In the genomic region with DNA sequence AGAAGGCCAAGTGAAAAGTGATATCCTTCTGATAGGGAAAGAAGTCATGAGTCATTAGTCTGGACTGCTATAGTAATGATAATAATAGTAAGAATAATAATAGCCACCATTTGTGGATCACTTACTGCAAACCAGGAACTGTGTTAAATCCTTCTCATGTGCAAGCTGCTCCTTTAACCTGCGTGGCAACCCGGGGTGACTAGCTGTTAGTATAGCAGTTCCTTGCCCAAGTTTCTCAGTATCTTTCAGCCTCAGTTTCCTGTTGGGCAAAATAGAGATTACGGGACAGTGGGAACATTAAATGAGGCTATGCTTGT, we compare ENCODE assay signal across 24 cellular contexts.
A peak's percentile ranks its signal among the peaks of the same experiment; 100 is the strongest.
DNase-seq lines count a peak whose midpoint lies in the region; ATAC-seq, FAIRE-seq and TF ChIP-seq lines count a peak whose summit lies in the region.
"Had no signal": no experiment of that assay in that cellular context is flagged by ENCODE, and none has a peak within 500 bp of the region (broad histone marks: within the 10 kb centered on the region; RNA-seq: fewer than 3 reads in every experiment).

No MANE protein-coding gene starts in this region.

- no peak for DNase-seq in heart right ventricle
- DNase-seq in left ventricle myocardium superior = no peak
- DNase-seq in bronchial epithelial cell (ENCODE audit: low read depth) = peak; percentile 58
- DNase-seq in kidney glomerular epithelial cell (lab: John Stamatoyannopoulos, UW) = peak; percentile 10
- DNase-seq in aorta = peak in 1 of 2 donors; percentile 56
- DNase-seq in activated CD4-positive, alpha-beta T cell treated with anti-CD3 and anti-CD28 coated beads, Interleukin-2, amount 10 ng/mL, durations not matched to agents 24 days and 14 days = no peak
- DNase-seq in foreskin melanocyte = no peak
- no peak for DNase-seq in progenitor cell of endocrine pancreas (ENCODE audit: low spot score, unreplicated experiment)
- DNase-seq: activated CD4-positive, alpha-beta T cell treated with anti-CD3 and anti-CD28 coated beads for 48 hours; activated effector memory CD4-positive, alpha-beta T cell treated with anti-CD3 and anti-CD28 coated beads, Interleukin-2, amount 50 U/mL, for 16 hours; CD4-positive, alpha-beta memory T cell; DND-41; GOT3; head of caudate nucleus; kidney; NCI-H1694; NCI-H2227 treated with DMSO at 0.1 percent for 48 hours; nephron progenitor cell had no signal

- H3K4me3 ChIP-seq in heart right ventricle (no peak overlapping the region), bronchial epithelial cell (ENCODE audit: low read depth, low read length) (no peak overlapping the region), aorta (ENCODE audit: low read length in 2 of 2) (no peak overlapping the region)

- H3K9me3 Mint-ChIP-seq in activated CD4-positive, alpha-beta T cell treated with anti-CD3 and anti-CD28 coated beads, Interleukin-2, amount 10 ng/mL, durations not matched to agents 24 days and 14 days = no peaks in the 10 kb centered on the region
- H3K9me3 Mint-ChIP-seq in progenitor cell of endocrine pancreas (ENCODE audit: low read depth) = no peaks in the 10 kb centered on the region
- H3K9me3 Mint-ChIP-seq: CD4-positive, alpha-beta memory T cell; dendritic cell treated with granulocyte-macrophage colony-stimulating factor and Interleukin-4, amounts not matched to agents 40 ng/mL and 50 ng/mL, for 4 days; nephron progenitor cell; stimulated activated effector memory CD8-positive, alpha-beta T cell treated with anti-CD3 and anti-CD28 coated beads, Interleukin-12 subunit alpha, Interleukin-12 subunit beta, amount 100 ng/mL, for 72 hours had no signal

- H3K27ac ChIP-seq in heart right ventricle (peak overlapping the region in 6 of 10 donors; percentile 16 to 47 (median 29)), aorta (ENCODE audit: low read depth in 1 of 2, low read length in 2 of 2) (peak overlapping the region; percentile 24 to 86)
- H3K27ac ChIP-seq: epithelial cell of prostate had no signal

- H3K36me3 ChIP-seq in heart right ventricle = no peaks in the 10 kb centered on the region
- H3K36me3 ChIP-seq in bronchial epithelial cell (ENCODE audit: control insufficient read depth, insufficient read depth, low read length) = no peaks in the 10 kb centered on the region
- H3K36me3 ChIP-seq in aorta (ENCODE audit: control insufficient read depth in 1 of 2, insufficient read depth in 2 of 2, low read length in 1 of 2) = no peaks in the 10 kb centered on the region

- WGBS in heart right ventricle, 2 donors = 58 to 84% methylated on average over 3 of the region's 3 CpGs
- WGBS in aorta, 2 donors = 11 to 16% methylated on average over 3 of the region's 3 CpGs

- no peaks in the 10 kb centered on the region for H3K36me3 Mint-ChIP-seq in activated CD4-positive, alpha-beta T cell treated with anti-CD3 and anti-CD28 coated beads, Interleukin-2, amount 10 ng/mL, durations not matched to agents 24 days and 14 days (ENCODE audit: low read depth)
- no peaks in the 10 kb centered on the region for H3K36me3 Mint-ChIP-seq in progenitor cell of endocrine pancreas (ENCODE audit: insufficient read depth)
- H3K36me3 Mint-ChIP-seq: CD4-positive, alpha-beta memory T cell; stimulated activated effector memory CD8-positive, alpha-beta T cell treated with anti-CD3 and anti-CD28 coated beads, Interleukin-12 subunit alpha, Interleukin-12 subunit beta, amount 100 ng/mL, for 72 hours had no signal

- no peak overlapping the region for H3K27ac Mint-ChIP-seq in activated CD4-positive, alpha-beta T cell treated with anti-CD3 and anti-CD28 coated beads, Interleukin-2, amount 10 ng/mL, durations not matched to agents 24 days and 14 days
- no peak overlapping the region for H3K27ac Mint-ChIP-seq in progenitor cell of endocrine pancreas
- H3K27ac Mint-ChIP-seq: CD4-positive, alpha-beta memory T cell; dendritic cell treated with granulocyte-macrophage colony-stimulating factor and Interleukin-4, amounts not matched to agents 40 ng/mL and 50 ng/mL, for 4 days; nephron progenitor cell; stimulated activated effector memory CD8-positive, alpha-beta T cell treated with anti-CD3 and anti-CD28 coated beads, Interleukin-12 subunit alpha, Interleukin-12 subunit beta, amount 100 ng/mL, for 72 hours had no signal

- peaks cover 8% of the 10 kb centered on the region for H3K27me3 Mint-ChIP-seq in activated CD4-positive, alpha-beta T cell treated with anti-CD3 and anti-CD28 coated beads, Interleukin-2, amount 10 ng/mL, durations not matched to agents 24 days and 14 days
- no peaks in the 10 kb centered on the region for H3K27me3 Mint-ChIP-seq in progenitor cell of endocrine pancreas

- no peaks in the 10 kb centered on the region for H3K27me3 ChIP-seq in heart right ventricle
- no peaks in the 10 kb centered on the region for H3K27me3 ChIP-seq in bronchial epithelial cell (ENCODE audit: control insufficient read depth, insufficient read depth, low read length)
- H3K27me3 ChIP-seq in aorta (ENCODE audit: control insufficient read depth in 1 of 2, insufficient read depth in 2 of 2, low read length in 1 of 2) = no peaks in the 10 kb centered on the region

- H3K4me1 Mint-ChIP-seq in activated CD4-positive, alpha-beta T cell treated with anti-CD3 and anti-CD28 coated beads, Interleukin-2, amount 10 ng/mL, durations not matched to agents 24 days and 14 days = peaks cover 2% of the 10 kb centered on the region
- H3K4me1 Mint-ChIP-seq in progenitor cell of endocrine pancreas (ENCODE audit: low read depth) = no peaks in the 10 kb centered on the region

- TF ChIP-seq CTCF in heart right ventricle (IDR thresholded peaks at IDR 0.05) (no peak), bronchial epithelial cell (IDR thresholded peaks at IDR 0.05; ENCODE audit: insufficient read depth, low read length, severe bottlenecking) (no peak), progenitor cell of endocrine pancreas (IDR thresholded peaks at IDR 0.05; ENCODE audit: unreplicated experiment) (no peak)

- H3K9me3 ChIP-seq in heart right ventricle (no peaks in the 10 kb centered on the region), aorta (ENCODE audit: control insufficient read depth, low read length) (no peaks in the 10 kb centered on the region)

- FAIRE-seq in bronchial epithelial cell (lab: Jason Lieb, UNC) = no peak
- FAIRE-seq: A204.1, kidney, RCC 7860, TTC549 had no signal

- peaks cover 5 to 53% (median 31%) of the 10 kb centered on the region in 9 donors for H3K4me1 ChIP-seq in heart right ventricle
- H3K4me1 ChIP-seq in aorta (ENCODE audit: control insufficient read depth in 1 of 2, insufficient read depth in 2 of 2, low read length in 2 of 2) = peaks cover 7 to 11% of the 10 kb centered on the region in 2 donors

- no peak overlapping the region for H3K4me3 Mint-ChIP-seq in activated CD4-positive, alpha-beta T cell treated with anti-CD3 and anti-CD28 coated beads, Interleukin-2, amount 10 ng/mL, durations not matched to agents 24 days and 14 days
- no peak overlapping the region for H3K4me3 Mint-ChIP-seq in progenitor cell of endocrine pancreas (ENCODE audit: low read depth)
- H3K4me3 Mint-ChIP-seq: CD4-positive, alpha-beta memory T cell; dendritic cell treated with granulocyte-macrophage colony-stimulating factor and Interleukin-4, amounts not matched to agents 40 ng/mL and 50 ng/mL, for 4 days; nephron progenitor cell; stimulated activated effector memory CD8-positive, alpha-beta T cell treated with anti-CD3 and anti-CD28 coated beads, Interleukin-12 subunit alpha, Interleukin-12 subunit beta, amount 100 ng/mL, for 72 hours had no signal

- intact Hi-C loops in heart right ventricle (cut with DNase I) = loop anchor here in 2 of 10 donors (5.0 to 10.0 kb wide), 2 partner anchors 239 to 256 kb away; no protein-coding TSS in a partner anchor
- intact Hi-C loops in left ventricle myocardium superior (cut with micrococcal nuclease) = no loop called here
- intact Hi-C loops in aorta (cut with DNase I) = loop anchor here in 1 of 2 donors (5.0 kb wide), 2 partner anchors 54 to 124 kb away; no protein-coding TSS in a partner anchor
- intact Hi-C loops in activated CD4-positive, alpha-beta T cell treated with anti-CD3 and anti-CD28 coated beads, Interleukin-2, amount 10 ng/mL, durations not matched to agents 24 days and 14 days (cut with micrococcal nuclease) = no loop called here

- ATAC-seq in heart right ventricle (peak in 2 of 8 donors; percentile 29 to 49), left ventricle myocardium superior (no peak), aorta (ENCODE audit: low FRiP score) (no peak)
- ATAC-seq: stimulated activated effector memory CD8-positive, alpha-beta T cell treated with anti-CD3 and anti-CD28 coated beads, Interleukin-12 subunit alpha, Interleukin-12 subunit beta, amount 100 ng/mL, for 72 hours had no signal

Comparison
In these comparisons a context has a peak if more than half of its experiments do, and no peak if none do; other contexts are left out.
1. DNase-seq: peak in bronchial epithelial cell (single experiment) and kidney glomerular epithelial cell (single experiment); none in heart right ventricle (0 of 2), left ventricle myocardium superior (single experiment), activated CD4-positive, alpha-beta T cell treated with anti-CD3 and anti-CD28 coated beads, Interleukin-2, amount 10 ng/mL, durations not matched to agents 24 days and 14 days (single experiment), foreskin melanocyte (single experiment) and progenitor cell of endocrine pancreas (single experiment).